Comparison of ENCODE assay signal across 9 cellular contexts in genomic region chr2:200586644-200586975, GRCh38. TPM values are rescaled to one million over a fixed set of nuclear protein-coding genes. Genes with fewer than 3 reads are reported as not detected.
A peak's percentile ranks its signal among the peaks of the same experiment; 100 is the strongest.
DNase-seq lines count a peak whose midpoint lies in the region; ATAC-seq and TF ChIP-seq lines count a peak whose summit lies in the region.
"Had no signal": no experiment of that assay in that cellular context is flagged by ENCODE, and none has a peak within 500 bp of the region (broad histone marks: within the 10 kb centered on the region; RNA-seq: fewer than 3 reads in every experiment).

No MANE protein-coding gene starts in this region.

- H3K4me3 ChIP-seq in coronary artery = peak overlapping the region; percentile 81
- H3K4me3 ChIP-seq in lower lobe of right lung = peak overlapping the region; percentile 64
- H3K4me3 ChIP-seq in stomach smooth muscle (ENCODE audit: low read length in 2 of 2) = peak overlapping the region; percentile 76 to 81
- no peak overlapping the region for H3K4me3 ChIP-seq in SJCRH30

- intact Hi-C loops in activated CD4-positive, alpha-beta T cell treated with anti-CD3 and anti-CD28 coated beads for 36 hours (cut with DNase I, micrococcal nuclease) = no loop called here
- intact Hi-C loops in lower lobe of right lung (cut with DNase I) = no loop called here

- peak overlapping the region; percentile 65 for H3K4me3 Mint-ChIP-seq in activated CD4-positive, alpha-beta T cell treated with anti-CD3 and anti-CD28 coated beads for 36 hours

- CTCF ChIA-PET in activated CD4-positive, alpha-beta T cell treated with anti-CD3 and anti-CD28 coated beads for 36 hours (lab: Charles Lee) = interaction anchor here (1.3 to 1.7 kb wide), 3 partner anchors 8 to 13 kb away, joined by 3 to 5 read pairs (median 4); no protein-coding TSS in a partner anchor

- peak overlapping the region; percentile 59 to 69 for H3K9ac ChIP-seq in stomach smooth muscle (ENCODE audit: low read length in 2 of 2)

- H3K36me3 ChIP-seq in lower lobe of right lung (no peaks in the 10 kb centered on the region), stomach smooth muscle (ENCODE audit: control insufficient read depth in 2 of 2, insufficient read depth in 2 of 2, low read length in 2 of 2) (no peaks in the 10 kb centered on the region), SJCRH30 (peaks cover 3% of the 10 kb centered on the region)

- DNase-seq in activated CD4-positive, alpha-beta T cell treated with anti-CD3 and anti-CD28 coated beads for 36 hours = no peak
- DNase-seq in activated CD4-positive, alpha-beta T cell treated with anti-CD3 and anti-CD28 coated beads, Interleukin-2, amount 50 U/mL, for 1 hour = no peak
- DNase-seq in coronary artery (ENCODE audit: low spot score) (no peak), lower lobe of right lung (no peak), putamen (ENCODE audit: low spot score) (no peak), SJCRH30 (no peak), OCI-M1 (lab: John Stamatoyannopoulos, UW) (no peak)
- DNase-seq: GOT3 had no signal

- TF ChIP-seq CTCF in coronary artery (IDR thresholded peaks at IDR 0.05) (no peak), lower lobe of right lung (IDR thresholded peaks at IDR 0.05) (no peak)

- H3K27me3 Mint-ChIP-seq in activated CD4-positive, alpha-beta T cell treated with anti-CD3 and anti-CD28 coated beads for 36 hours = peaks cover 6% of the 10 kb centered on the region

- ATAC-seq in activated CD4-positive, alpha-beta T cell treated with anti-CD3 and anti-CD28 coated beads for 36 hours = no peak
- ATAC-seq in lower lobe of right lung = no peak

- POLR2A ChIA-PET in activated CD4-positive, alpha-beta T cell treated with anti-CD3 and anti-CD28 coated beads for 36 hours (lab: Charles Lee) = no interaction called here

- H3K27ac Mint-ChIP-seq in activated CD4-positive, alpha-beta T cell treated with anti-CD3 and anti-CD28 coated beads for 36 hours = no peak overlapping the region

- H3K9me3 ChIP-seq in lower lobe of right lung (no peaks in the 10 kb centered on the region), stomach smooth muscle (ENCODE audit: control insufficient read depth in 2 of 2, low read length in 2 of 2) (no peaks in the 10 kb centered on the region), SJCRH30 (replicated peaks) (no peaks in the 10 kb centered on the region)

- H3K27ac ChIP-seq in coronary artery (peak overlapping the region; percentile 68 to 81), lower lobe of right lung (peak overlapping the region; percentile 46), stomach smooth muscle (ENCODE audit: low read length) (peak overlapping the region; percentile 50), SJCRH30 (no peak overlapping the region)

- H3K36me3 Mint-ChIP-seq in activated CD4-positive, alpha-beta T cell treated with anti-CD3 and anti-CD28 coated beads for 36 hours (ENCODE audit: low read depth) = no peaks in the 10 kb centered on the region

- H3K4me1 ChIP-seq in lower lobe of right lung (peaks cover 10% of the 10 kb centered on the region), stomach smooth muscle (ENCODE audit: control insufficient read depth, insufficient read depth, low read length) (peaks cover 4% of the 10 kb centered on the region), SJCRH30 (no peaks in the 10 kb centered on the region)

- peaks cover 5% of the 10 kb centered on the region for H3K4me1 Mint-ChIP-seq in activated CD4-positive, alpha-beta T cell treated with anti-CD3 and anti-CD28 coated beads for 36 hours

- H3K27me3 ChIP-seq in lower lobe of right lung (ENCODE audit: low read depth) = no peaks in the 10 kb centered on the region
- H3K27me3 ChIP-seq in stomach smooth muscle (ENCODE audit: control insufficient read depth in 1 of 2, insufficient read depth in 2 of 2, low read length in 2 of 2) = no peaks in the 10 kb centered on the region
- H3K27me3 ChIP-seq in SJCRH30 = no peaks in the 10 kb centered on the region

- H3K9me3 Mint-ChIP-seq in activated CD4-positive, alpha-beta T cell treated with anti-CD3 and anti-CD28 coated beads for 36 hours (ENCODE audit: low read depth) = no peaks in the 10 kb centered on the region

RNA-seq across cellular contexts. Expression of gene AOX1, which starts 0.8 kb away (rescaled TPM):
- total RNA-seq in activated CD4-positive, alpha-beta T cell treated with anti-CD3 and anti-CD28 coated beads for 36 hours = under 1 TPM; 0.65 to 0.82 TPM
- 36.7 TPM for total RNA-seq in lower lobe of right lung
- 0.23 and 0.57 TPM in 2 replicates for total RNA-seq in SJCRH30 (2014; rRNA removed; shearing (Covaris generic))

Comparison
In these comparisons a context has a peak if more than half of its experiments do, and no peak if none do; other contexts are left out.
1. RNA of gene AOX1, which starts 0.8 kb away (total RNA-seq): 36.7 TPM in lower lobe of right lung (single experiment); 0.65 to 0.82 TPM in activated CD4-positive, alpha-beta T cell treated with anti-CD3 and anti-CD28 coated beads for 36 hours and 0.23 to 0.57 TPM in SJCRH30; every median in the first group is over 10 times any median in the second.